In genomic region chr4:89837385-89837995, GRCh38 we compare ENCODE assay signal across 8 cellular contexts. TPM values are rescaled to one million over a fixed set of nuclear protein-coding genes. Genes with fewer than 3 reads are reported as not detected.
DNase-seq lines count a peak whose midpoint lies in the region; ATAC-seq, FAIRE-seq and TF ChIP-seq lines count a peak whose summit lies in the region.

No MANE protein-coding gene starts in this region.

- ATAC-seq in HepG2 = no peak
- peak; percentile 57 for ATAC-seq in activated T-helper 17 cell treated with anti-CD3 and anti-CD28 coated beads, Interleukin-2, amount 50 U/mL, for 72 hours (replicated peaks)

- peaks cover 0 to 8% (median 5%) of the 10 kb centered on the region in 4 donors for H3K4me1 ChIP-seq in liver (ENCODE audit: control insufficient read depth in 4 of 4, insufficient read depth in 4 of 4, low read length in 3 of 4)
- H3K4me1 ChIP-seq in HepG2 (ENCODE audit: insufficient read depth, low read length) = no peaks in the 10 kb centered on the region

- H4K20me1 ChIP-seq in HepG2 (ENCODE audit: insufficient read depth, low read length) = no peaks in the 10 kb centered on the region

- no peak for FAIRE-seq in HepG2 (lab: Jason Lieb, UNC)

- TF ChIP-seq CTCF in liver (IDR thresholded peaks at IDR 0.05; ENCODE audit: low read depth, low read length, missing input control) (no peak), HepG2 (CRISPR knock-in tag; IDR thresholded peaks at IDR 0.05) (no peak), foreskin fibroblast (IDR thresholded peaks at IDR 0.05; ENCODE audit: low read depth, low read length) (no peak), nephron (IDR thresholded peaks at IDR 0.05; ENCODE audit: unreplicated experiment in 3 of 3) (peak in 1 of 3 experiments; percentile 21)

- CTCF ChIA-PET in HepG2 (lab: Yijun Ruan, JAX; ENCODE audit: low intra/inter-chr PET ratio, low total read pairs) = no interaction called here

- peak overlapping the region; percentile 78 for H3K4me3 Mint-ChIP-seq in activated T-helper 17 cell treated with anti-CD3 and anti-CD28 coated beads, Interleukin-2, amount 50 U/mL, for 72 hours
- H3K4me3 Mint-ChIP-seq in nephron = peak overlapping the region; percentile 87 to 95 (median 89)

- DNase-seq in HepG2 (ENCODE audit: low spot score) (no peak), NCI-H1436 (lab: John Stamatoyannopoulos, UW) (peak; percentile 16), foreskin fibroblast (peak; percentile 12 to 70), SHP77 treated with DMSO at 0.1 percent for 48 hours (lab: John Stamatoyannopoulos, UW) (no peak), OCI-M2 (lab: John Stamatoyannopoulos, UW; ENCODE audit: unreplicated experiment) (no peak)

- no peak overlapping the region for H3K4me2 ChIP-seq in HepG2 (ENCODE audit: low read depth, low read length)

- in situ Hi-C loops in HepG2 (cut with HindIII; ENCODE audit: extremely low pct_ligation_motif_present, low pct_unique_long_range_greater_than_20kb) = no loop called here

- TF ChIP-seq RAD21 in liver (IDR thresholded peaks at IDR 0.05) = no peak
- no peak for TF ChIP-seq RAD21 in HepG2 (CRISPR knock-in tag; IDR thresholded peaks at IDR 0.05)

- no TSS peak for BruUV-seq in HepG2 (replicated peaks; lab: Mats Ljungman, UMichigan)

- peaks cover 8% of the 10 kb centered on the region for H3K4me1 Mint-ChIP-seq in activated T-helper 17 cell treated with anti-CD3 and anti-CD28 coated beads, Interleukin-2, amount 50 U/mL, for 72 hours
- peaks cover 9% of the 10 kb centered on the region for H3K4me1 Mint-ChIP-seq in nephron

- H3K9me3 ChIP-seq in liver (ENCODE audit: control insufficient read depth in 4 of 4, low read length in 3 of 4) (no peaks in the 10 kb centered on the region), HepG2 (ENCODE audit: low read length) (no peaks in the 10 kb centered on the region)

- H3K79me2 ChIP-seq in HepG2 (ENCODE audit: insufficient read depth, low read length) = no peaks in the 10 kb centered on the region

- intact Hi-C loops in HepG2 (cut with micrococcal nuclease; ENCODE audit: unreplicated experiment) = no loop called here

- peak overlapping the region; percentile 30 to 60 (median 51) for H3K4me3 ChIP-seq in liver (ENCODE audit: low read depth in 1 of 3, low read length in 3 of 3)
- H3K4me3 ChIP-seq in HepG2 (replicated peaks in 1 of 3; ENCODE audit: insufficient read depth in 1 of 3, low read depth in 2 of 3, low read length in 3 of 3) = no peak overlapping the region
- peak overlapping the region; percentile 28 to 57 for H3K4me3 ChIP-seq in foreskin fibroblast (ENCODE audit: low read depth in 1 of 2, low read length in 2 of 2)

- H3K27ac Mint-ChIP-seq in activated T-helper 17 cell treated with anti-CD3 and anti-CD28 coated beads, Interleukin-2, amount 50 U/mL, for 72 hours = no peak overlapping the region
- peak overlapping the region; percentile 1 to 83 (median 74) for H3K27ac Mint-ChIP-seq in nephron

- TF ChIP-seq EP300 in HepG2 (IDR thresholded peaks at IDR 0.05; ENCODE audit: low read depth in 2 of 2, low read length in 2 of 2) (no peak), HepG2 (CRISPR knock-in tag; IDR thresholded peaks at IDR 0.05; ENCODE audit: borderline replicate concordance) (no peak)

- no peak overlapping the region for H2AFZ ChIP-seq in HepG2 (ENCODE audit: low read length)

- peaks cover 55% of the 10 kb centered on the region for H3K27me3 Mint-ChIP-seq in activated T-helper 17 cell treated with anti-CD3 and anti-CD28 coated beads, Interleukin-2, amount 50 U/mL, for 72 hours
- H3K27me3 Mint-ChIP-seq in nephron (ENCODE audit: low read depth) = peaks cover 42% of the 10 kb centered on the region

- 2% methylated on average over 30 of the region's 30 CpGs for WGBS in liver
- 20% methylated on average over 22 of the region's 30 CpGs for WGBS in HepG2 (ENCODE audit: low lambda C conversion rate)

- H3K36me3 ChIP-seq in liver (ENCODE audit: control insufficient read depth in 4 of 4, insufficient read depth in 3 of 4, low read depth in 1 of 4, low read length in 3 of 4) = no peaks in the 10 kb centered on the region
- H3K36me3 ChIP-seq in HepG2 (replicated peaks in 1 of 2; ENCODE audit: control insufficient read depth in 1 of 2, insufficient read depth in 2 of 2, low read length in 2 of 2) = no peaks in the 10 kb centered on the region

- TF ChIP-seq POLR2A in HepG2 (IDR thresholded peaks at IDR 0.05; ENCODE audit: insufficient read depth in 1 of 2, low read depth in 2 of 2, low read length in 2 of 2) = no peak

- POLR2A ChIA-PET in HepG2 (lab: Yijun Ruan, JAX) = no interaction called here

- no peak overlapping the region for H3K9ac ChIP-seq in liver (ENCODE audit: low read depth in 1 of 2, low read length in 2 of 2)
- H3K9ac ChIP-seq in HepG2 (ENCODE audit: insufficient read depth, low read depth, low read length) = no peak overlapping the region

- peaks cover 0 to 8% (median 4%) of the 10 kb centered on the region in 4 donors for H3K27me3 ChIP-seq in liver (ENCODE audit: control insufficient read depth in 4 of 4, insufficient read depth in 4 of 4, low read length in 3 of 4)
- H3K27me3 ChIP-seq in HepG2 (ENCODE audit: control insufficient read depth in 1 of 2, insufficient read depth in 2 of 2, low read length in 2 of 2) = peaks cover 2 to 10% of the 10 kb centered on the region in 2 experiments; a peak in 3 of 5 replicates

- no peaks in the 10 kb centered on the region for H3K9me3 Mint-ChIP-seq in activated T-helper 17 cell treated with anti-CD3 and anti-CD28 coated beads, Interleukin-2, amount 50 U/mL, for 72 hours
- H3K9me3 Mint-ChIP-seq in nephron = no peaks in the 10 kb centered on the region

- H3K27ac ChIP-seq in liver (ENCODE audit: low read depth in 1 of 2, low read length in 2 of 2) (no peak overlapping the region), HepG2 (ENCODE audit: extremely low read length, insufficient read depth, low read length) (no peak overlapping the region)

- no peaks in the 10 kb centered on the region for H3K36me3 Mint-ChIP-seq in activated T-helper 17 cell treated with anti-CD3 and anti-CD28 coated beads, Interleukin-2, amount 50 U/mL, for 72 hours (ENCODE audit: low read depth)
- H3K36me3 Mint-ChIP-seq in nephron (ENCODE audit: low read depth) = peaks cover 15% of the 10 kb centered on the region

TF ChIP-seq in liver, 16 proteins besides CTCF, POLR2A, EP300 and RAD21 (continues in another document):
- TF ChIP-seq HNF4G (IDR thresholded peaks at IDR 0.05) = no peak

TF ChIP-seq in HepG2, 621 proteins besides CTCF, POLR2A, EP300 and RAD21 (continues in another document):
- no peak for TF ChIP-seq TEAD2 (CRISPR knock-in tag; IDR thresholded peaks at IDR 0.05)

RNA-seq across cellular contexts. Expression of gene SNCA, which starts 0.5 kb away (rescaled TPM):
- 100 to 1,000 TPM in 1 of 2 donors, under 1 TPM in 1; 0.50 to 292 TPM for total RNA-seq in liver
- under 1 TPM; 0.44 to 0.89 TPM for polyA plus RNA-seq in liver
- total RNA-seq in HepG2 (2016; rRNA removed; fragmentation: Illumina TruSeq; extraction: Trizol) = not detected in 2 replicates
- not detected in 2 replicates for total RNA-seq in HepG2 (2016; cell fraction: cytosol; rRNA removed; fragmentation: Illumina TruSeq; extraction: Trizol; ENCODE audit: low read depth)
- not detected in 2 replicates for total RNA-seq in HepG2 (2016; cell fraction: insoluble cytoplasmic fraction; rRNA removed; fragmentation: Illumina TruSeq; extraction: Trizol)
- total RNA-seq in HepG2 (2016; cell fraction: membrane; rRNA removed; fragmentation: Illumina TruSeq; extraction: Trizol) = not detected in 2 replicates
- not detected in 2 replicates for total RNA-seq in HepG2 (2016; cell fraction: nucleus; rRNA removed; fragmentation: Illumina TruSeq; extraction: Trizol)
- polyA plus RNA-seq in HepG2 (2011; rRNA removed) = not detected in 2 replicates
- polyA plus RNA-seq in HepG2 (2011; cell fraction: cytosol; rRNA removed) = not detected in 2 replicates
- not detected in 2 replicates for polyA plus RNA-seq in HepG2 (2011; cell fraction: nucleus; rRNA removed)
- polyA plus RNA-seq in HepG2 (2012) = 0.11 TPM in 1 of 2 replicates, not detected in the other
- polyA plus RNA-seq in HepG2 (2016; cell fraction: cytosol; fragmentation: Illumina TruSeq; extraction: Trizol; ENCODE audit: low read depth) = not detected in 2 replicates
- not detected in 2 replicates for polyA plus RNA-seq in HepG2 (2016; cell fraction: insoluble cytoplasmic fraction; fragmentation: Illumina TruSeq; extraction: Trizol; ENCODE audit: low read depth)
- polyA plus RNA-seq in HepG2 (2016; cell fraction: membrane; fragmentation: Illumina TruSeq; extraction: Trizol; ENCODE audit: low read depth) = not detected in 2 replicates
- polyA plus RNA-seq in HepG2 (2016; cell fraction: nucleus; fragmentation: Illumina TruSeq; extraction: Trizol; ENCODE audit: insufficient read depth, low read depth) = not detected in 2 replicates
- 0.44 TPM in 1 of 2 replicates, not detected in the other for polyA minus RNA-seq in HepG2 (2011; rRNA and poly(A)+ RNA removed; ENCODE audit: low replicate concordance)
- polyA minus RNA-seq in HepG2 (2011; cell fraction: cytosol; rRNA and poly(A)+ RNA removed) = not detected in 2 replicates
- polyA minus RNA-seq in HepG2 (2011; cell fraction: nucleus; rRNA and poly(A)+ RNA removed) = not detected in 2 replicates
- total RNA-seq in activated T-helper 17 cell treated with anti-CD3 and anti-CD28 coated beads, Interleukin-2, amount 50 U/mL, for 72 hours = under 1 TPM; 0.85 to 0.93 TPM

RNA-seq across cellular contexts. Expression of gene MMRN1, which starts 57.2 kb away (rescaled TPM):
- total RNA-seq in liver = 10 to 100 TPM; 13.7 to 15.6 TPM
- 1 to 10 TPM; 4.4 to 6.6 TPM for polyA plus RNA-seq in liver
- not detected in 2 replicates for total RNA-seq in HepG2 (2016; rRNA removed; fragmentation: Illumina TruSeq; extraction: Trizol)
- total RNA-seq in HepG2 (2016; cell fraction: cytosol; rRNA removed; fragmentation: Illumina TruSeq; extraction: Trizol; ENCODE audit: low read depth) = not detected in 2 replicates
- total RNA-seq in HepG2 (2016; cell fraction: insoluble cytoplasmic fraction; rRNA removed; fragmentation: Illumina TruSeq; extraction: Trizol) = not detected in 2 replicates
- not detected in 2 replicates for total RNA-seq in HepG2 (2016; cell fraction: membrane; rRNA removed; fragmentation: Illumina TruSeq; extraction: Trizol)
- total RNA-seq in HepG2 (2016; cell fraction: nucleus; rRNA removed; fragmentation: Illumina TruSeq; extraction: Trizol) = not detected in 2 replicates
- 0.07 TPM in 1 of 2 replicates, not detected in the other for polyA plus RNA-seq in HepG2 (2011; rRNA removed)
- not detected in 2 replicates for polyA plus RNA-seq in HepG2 (2011; cell fraction: cytosol; rRNA removed)
- polyA plus RNA-seq in HepG2 (2011; cell fraction: nucleus; rRNA removed) = not detected in 2 replicates
- not detected in 2 replicates for polyA plus RNA-seq in HepG2 (2012)
- polyA plus RNA-seq in HepG2 (2016; cell fraction: cytosol; fragmentation: Illumina TruSeq; extraction: Trizol; ENCODE audit: low read depth) = not detected in 2 replicates
- polyA plus RNA-seq in HepG2 (2016; cell fraction: insoluble cytoplasmic fraction; fragmentation: Illumina TruSeq; extraction: Trizol; ENCODE audit: low read depth) = not detected in 2 replicates
- not detected in 2 replicates for polyA plus RNA-seq in HepG2 (2016; cell fraction: membrane; fragmentation: Illumina TruSeq; extraction: Trizol; ENCODE audit: low read depth)
- not detected in 2 replicates for polyA plus RNA-seq in HepG2 (2016; cell fraction: nucleus; fragmentation: Illumina TruSeq; extraction: Trizol; ENCODE audit: insufficient read depth, low read depth)
- polyA minus RNA-seq in HepG2 (2011; rRNA and poly(A)+ RNA removed; ENCODE audit: low replicate concordance) = not detected in 2 replicates
- polyA minus RNA-seq in HepG2 (2011; cell fraction: cytosol; rRNA and poly(A)+ RNA removed) = not detected in 2 replicates
- not detected in 2 replicates for polyA minus RNA-seq in HepG2 (2011; cell fraction: nucleus; rRNA and poly(A)+ RNA removed)
- under 1 TPM; 0.17 to 0.37 TPM for total RNA-seq in activated T-helper 17 cell treated with anti-CD3 and anti-CD28 coated beads, Interleukin-2, amount 50 U/mL, for 72 hours

Comparison
In these comparisons a context has a peak if more than half of its experiments do, and no peak if none do; other contexts are left out.
1. H3K4me3 ChIP-seq: peak in liver (3 of 3) and foreskin fibroblast (2 of 2); none in HepG2 (0 of 3).
2. RNA of gene MMRN1, which starts 57.2 kb away (total RNA-seq): 13.7 to 15.6 TPM in liver; 0.17 to 0.37 TPM in activated T-helper 17 cell treated with anti-CD3 and anti-CD28 coated beads, Interleukin-2, amount 50 U/mL, for 72 hours and not detected in HepG2; every median in the first group is over 10 times any median in the second.
3. DNase-seq: peak in NCI-H1436 (single experiment) and foreskin fibroblast (2 of 2); none in HepG2 (single experiment), SHP77 treated with DMSO at 0.1 percent for 48 hours (single experiment) and OCI-M2 (single experiment).